19 cellular contexts compared by ENCODE assay signal in the genomic region with DNA sequence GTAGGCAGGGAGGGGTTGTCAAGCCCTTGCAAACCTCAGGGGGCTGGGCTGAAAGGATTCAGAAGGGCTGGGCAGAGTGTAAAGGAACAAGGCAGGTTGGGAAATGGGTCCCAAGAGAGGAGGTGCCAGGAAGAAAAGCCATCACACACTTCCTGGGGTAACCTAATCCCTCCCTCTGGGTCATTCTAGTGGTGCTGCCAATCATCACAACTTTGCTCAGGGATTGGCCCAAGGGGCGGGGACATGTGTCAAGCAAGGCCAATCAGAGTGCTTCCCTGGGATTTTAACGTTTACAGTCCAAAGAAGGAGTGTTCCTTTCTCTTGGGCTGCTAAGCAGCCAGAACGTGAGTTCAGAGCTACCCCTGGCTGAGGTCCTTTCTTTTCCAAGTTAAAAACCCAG. TPM values are rescaled to one million over a fixed set of nuclear protein-coding genes. Genes with fewer than 3 reads are reported as not detected.
DNase-seq lines count a peak whose midpoint lies in the region; ATAC-seq, FAIRE-seq and TF ChIP-seq lines count a peak whose summit lies in the region.
"Had no signal": no experiment of that assay in that cellular context is flagged by ENCODE, and none has a peak within 500 bp of the region (broad histone marks: within the 10 kb centered on the region; RNA-seq: fewer than 3 reads in every experiment).

No MANE protein-coding gene starts in this region.

- H4K20me1 ChIP-seq in GM12878 (ENCODE audit: control insufficient read depth, insufficient read depth) = no peaks in the 10 kb centered on the region

- no peak overlapping the region for H3K27ac ChIP-seq in GM12878 (ENCODE audit: control insufficient read depth, insufficient read depth)
- H3K27ac ChIP-seq in CD8-positive, alpha-beta T cell (ENCODE audit: low read depth, low read length) = no peak overlapping the region
- H3K27ac ChIP-seq: GM23248, tibial nerve had no signal

- H3K27me3 Mint-ChIP-seq in CD8-positive, alpha-beta T cell (ENCODE audit: low read depth) = peaks cover 10% of the 10 kb centered on the region

- no peak overlapping the region for H3K4me2 ChIP-seq in GM12878 (ENCODE audit: control insufficient read depth, insufficient read depth)

- intact Hi-C loops in GM12878 (cut with micrococcal nuclease; ENCODE audit: unreplicated experiment) = no loop called here
- intact Hi-C loops in posterior vena cava (cut with DNase I) = loop anchor here in 1 of 2 donors (1.0 kb wide), 1 partner anchor 38 kb away; no protein-coding TSS in a partner anchor
- intact Hi-C loops in CD8-positive, alpha-beta T cell (cut with DNase I, micrococcal nuclease) = no loop called here

- BruUV-seq in GM12878 (replicated peaks; lab: Mats Ljungman, UMichigan) = no TSS peak

- no peak for TF ChIP-seq RAD21 in GM12878 (IDR thresholded peaks at IDR 0.05; ENCODE audit: insufficient read depth, low read depth, low read length)

- H3K9me3 ChIP-seq in GM12878 (replicated peaks; ENCODE audit: control insufficient read depth, insufficient read depth, low read length) = peaks cover 2% of the 10 kb centered on the region; the same call in 1 of the 3 replicates
- no peaks in the 10 kb centered on the region for H3K9me3 ChIP-seq in CD8-positive, alpha-beta T cell (ENCODE audit: low read length)
- no peaks in the 10 kb centered on the region for H3K9me3 ChIP-seq in BE2C

- no peak overlapping the region for H3K9ac ChIP-seq in GM12878 (ENCODE audit: control insufficient read depth, insufficient read depth, low read length)
- H3K9ac ChIP-seq: GM23248 had no signal

- peaks cover 3% of the 10 kb centered on the region for H3K9me3 Mint-ChIP-seq in CD8-positive, alpha-beta T cell

- RAD21 ChIA-PET in GM12878 (lab: Charles Lee; ENCODE audit: unreplicated experiment) = no interaction called here

- CTCF ChIA-PET in GM12878 (lab: Yijun Ruan, JAX) = no interaction called here
- CTCF ChIA-PET in CD8-positive, alpha-beta T cell (lab: Charles Lee) = no interaction called here

- TF ChIP-seq POLR2A in GM12878 (IDR thresholded peaks at IDR 0.05; ENCODE audit: low read depth, low read length) = no peak

- H3K4me3 Mint-ChIP-seq in CD8-positive, alpha-beta T cell = no peak overlapping the region
- H3K4me3 Mint-ChIP-seq: nephron, T-cell had no signal

- TF ChIP-seq CTCF in GM12878 (IDR thresholded peaks at IDR 0.05 in 2 of 3, conservative IDR thresholded peaks at IDR 0.05 in 1 of 3; ENCODE audit: control insufficient read depth in 2 of 3, extremely low read depth in 1 of 3, insufficient read depth in 1 of 3, low read depth in 3 of 3, low read length in 3 of 3) (no peak), BE2C (IDR thresholded peaks at IDR 0.05; ENCODE audit: low read depth, low read length) (no peak)
- no peak for TF ChIP-seq CTCF in CD8-positive, alpha-beta T cell (IDR thresholded peaks at IDR 0.05)

- H3K27me3 ChIP-seq in GM12878 (replicated peaks in 1 of 2; ENCODE audit: control insufficient read depth in 2 of 2, insufficient read depth in 2 of 2, low read length in 1 of 2) = no peaks in the 10 kb centered on the region; a peak in 1 of 4 replicates
- H3K27me3 ChIP-seq in CD8-positive, alpha-beta T cell (ENCODE audit: insufficient read depth, low read length) = no peaks in the 10 kb centered on the region
- H3K27me3 ChIP-seq in BE2C = no peaks in the 10 kb centered on the region
- H3K27me3 ChIP-seq: tibial nerve had no signal

- H3K36me3 Mint-ChIP-seq in CD8-positive, alpha-beta T cell = no peaks in the 10 kb centered on the region
- H3K36me3 Mint-ChIP-seq: T-cell had no signal

- no peaks in the 10 kb centered on the region for H3K79me2 ChIP-seq in GM12878 (ENCODE audit: control insufficient read depth, insufficient read depth, low read length)

- H3K4me1 ChIP-seq in GM12878 (ENCODE audit: control insufficient read depth, insufficient read depth, low read length) (no peaks in the 10 kb centered on the region), BE2C (no peaks in the 10 kb centered on the region)
- H3K4me1 ChIP-seq in CD8-positive, alpha-beta T cell (ENCODE audit: insufficient read depth, low read length) = no peaks in the 10 kb centered on the region
- H3K4me1 ChIP-seq: tibial nerve had no signal

- peak in 2 of 3 experiments; percentile 18 to 63 for DNase-seq in NCI-H1417 (lab: John Stamatoyannopoulos, UW)
- no peak for DNase-seq in NCI-H1417 treated with DMSO at 0.1 percent for 48 hours (lab: John Stamatoyannopoulos, UW)
- DNase-seq in NCI-H187 treated with DMSO at 0.1 percent for 48 hours (lab: John Stamatoyannopoulos, UW) = peak; percentile 60
- DNase-seq in GM12878 (ENCODE audit: low read depth, low spot score) = no peak
- DNase-seq in posterior vena cava (ENCODE audit: low spot score) = peak; percentile 17
- no peak for DNase-seq in CD8-positive, alpha-beta T cell
- DNase-seq in BE2C = no peak
- DNase-seq: 8988T; activated effector memory CD4-positive, alpha-beta T cell treated with anti-CD3 and anti-CD28 coated beads, Interleukin-2, amount 50 U/mL, for 16 hours; aorta; GM23248; hypothalamus; NCI-H2029 treated with DMSO at 0.1 percent for 48 hours; right cardiac atrium; stimulated activated CD4-positive, alpha-beta T cell treated with anti-CD3 and anti-CD28 coated beads, Interleukin-2, amount 100 ng/mL, for 48 hours; T-cell had no signal

- H3K36me3 ChIP-seq in GM12878 (ENCODE audit: control insufficient read depth in 2 of 2, insufficient read depth in 2 of 2, low read length in 1 of 2) = no peaks in the 10 kb centered on the region
- no peaks in the 10 kb centered on the region for H3K36me3 ChIP-seq in CD8-positive, alpha-beta T cell (ENCODE audit: insufficient read depth, low read length)
- H3K36me3 ChIP-seq in BE2C = no peaks in the 10 kb centered on the region
- H3K36me3 ChIP-seq: tibial nerve had no signal

- no peak for TF ChIP-seq EP300 in GM12878 (IDR thresholded peaks at IDR 0.05; ENCODE audit: borderline replicate concordance in 1 of 2, control insufficient read depth in 1 of 2, low read depth in 2 of 2, low read length in 2 of 2)

- SMC1A ChIA-PET in GM12878 (lab: Charles Lee; ENCODE audit: uncharacterized antibody, unreplicated experiment) = no interaction called here

- no peak overlapping the region for H3K27ac Mint-ChIP-seq in CD8-positive, alpha-beta T cell
- H3K27ac Mint-ChIP-seq: nephron, T-cell had no signal

- POLR2A ChIA-PET in GM12878 (lab: Charles Lee) = no interaction called here
- POLR2A ChIA-PET in CD8-positive, alpha-beta T cell (lab: Charles Lee) = no interaction called here

- in situ Hi-C loops in GM12878 (cut with MboI) = no loop called here

- 0% methylated on average over 3 of the region's 3 CpGs for WGBS in GM12878 (ENCODE audit: insufficient coverage, insufficient replicate concordance, low lambda C conversion rate, missing lambda C conversion rate)

- H3K4me3 ChIP-seq in GM12878 (no peak overlapping the region), BE2C (ENCODE audit: low read depth, low read length) (no peak overlapping the region)
- no peak overlapping the region for H3K4me3 ChIP-seq in CD8-positive, alpha-beta T cell (ENCODE audit: low read depth, low read length)
- H3K4me3 ChIP-seq: GM23248, tibial nerve had no signal

- no peak for ATAC-seq in GM12878
- ATAC-seq in CD8-positive, alpha-beta T cell = no peak
- no peak for ATAC-seq in HG03045 (IDR thresholded peaks at IDR 0.05; ENCODE audit: unreplicated experiment)
- ATAC-seq: right cardiac atrium, T-cell had no signal

- FAIRE-seq in GM12878 (lab: Jason Lieb, UNC) = no peak

- no peak overlapping the region; the same call in 1 of the 2 replicates for H2AFZ ChIP-seq in GM12878 (ENCODE audit: control insufficient read depth, low read depth, low read length)
- H2AFZ ChIP-seq: GM23248 had no signal

- no peaks in the 10 kb centered on the region for H3K4me1 Mint-ChIP-seq in CD8-positive, alpha-beta T cell (ENCODE audit: low read depth)
- H3K4me1 Mint-ChIP-seq: T-cell had no signal

TF ChIP-seq in GM12878, 131 proteins besides CTCF, POLR2A, EP300 and RAD21 (continues in another document):
- TF ChIP-seq, protein P1, sequence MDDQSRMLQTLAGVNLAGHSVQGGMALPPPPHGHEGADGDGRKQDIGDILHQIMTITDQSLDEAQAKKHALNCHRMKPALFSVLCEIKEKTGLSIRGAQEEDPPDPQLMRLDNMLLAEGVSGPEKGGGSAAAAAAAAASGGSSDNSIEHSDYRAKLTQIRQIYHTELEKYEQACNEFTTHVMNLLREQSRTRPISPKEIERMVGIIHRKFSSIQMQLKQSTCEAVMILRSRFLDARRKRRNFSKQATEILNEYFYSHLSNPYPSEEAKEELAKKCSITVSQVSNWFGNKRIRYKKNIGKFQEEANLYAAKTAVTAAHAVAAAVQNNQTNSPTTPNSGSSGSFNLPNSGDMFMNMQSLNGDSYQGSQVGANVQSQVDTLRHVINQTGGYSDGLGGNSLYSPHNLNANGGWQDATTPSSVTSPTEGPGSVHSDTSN (IDR thresholded peaks at IDR 0.05; ENCODE audit: insufficient replicate concordance, low read depth, low read length) = peak; percentile 71
- TF ChIP-seq TCF7 (IDR thresholded peaks at IDR 0.05; ENCODE audit: borderline replicate concordance) = no peak
- TF ChIP-seq CHD2 (IDR thresholded peaks at IDR 0.05; ENCODE audit: borderline replicate concordance, low read depth, low read length) = no peak
- no peak for TF ChIP-seq GABPA (IDR thresholded peaks at IDR 0.05; ENCODE audit: low read depth)
- no peak for TF ChIP-seq IRF4 (IDR thresholded peaks at IDR 0.05; ENCODE audit: low read depth, low read length)

RNA-seq across cellular contexts. Expression of gene NPTX2, which starts 57.1 kb away (rescaled TPM):
- not detected in 2 replicates for total RNA-seq in GM12878 (2013; cell fraction: nucleolus; rRNA removed)
- total RNA-seq in GM12878 (2014; rRNA removed) (not detected in 2 replicates), GM12878 (2014; rRNA removed; fragmentation: Illumina TruSeq; extraction: Trizol) (not detected in 2 replicates), GM12878 (2021) (not detected in 2 replicates), posterior vena cava (1 to 10 TPM; 1.8 to 3.3 TPM)
- polyA plus RNA-seq in GM12878 (2011; ENCODE audit: low read depth) = not detected
- polyA plus RNA-seq in GM12878 (2011; rRNA removed) (not detected in 2 replicates), GM12878 (2014; fragmentation: Illumina TruSeq; extraction: Trizol) (not detected in 2 replicates), GM12878 (2014; fragmentation: Nextera tagmentation; extraction: Ambion mirVana) (not detected), GM12878 (2014; rRNA removed) (not detected in 2 replicates), GM12878 (2016; fragmentation: Nextera tagmentation; extraction: Ambion mirVana) (under 1 TPM in 1 of 2 experiments, not detected in 1; 0.04 TPM)
- not detected in 2 replicates for polyA plus RNA-seq in GM12878 (2011; cell fraction: cytosol; rRNA removed)
- not detected in 2 replicates for polyA plus RNA-seq in GM12878 (2011; cell fraction: nucleus; rRNA removed)
- polyA plus RNA-seq in GM12878 (2012) = not detected in 2 replicates
- not detected in 2 replicates for polyA minus RNA-seq in GM12878 (2011; rRNA and poly(A)+ RNA removed)
- not detected in 2 replicates for polyA minus RNA-seq in GM12878 (2011; cell fraction: cytosol; rRNA and poly(A)+ RNA removed)
- polyA minus RNA-seq in GM12878 (2011; cell fraction: nucleus; rRNA and poly(A)+ RNA removed) = not detected in 2 replicates
- not detected for total RNA-seq in CD8-positive, alpha-beta T cell
- polyA plus RNA-seq in BE2C (2012; ENCODE audit: insufficient read depth, insufficient read length, low read depth) = 0.15 TPM

Comparison
In these comparisons a context has a peak if more than half of its experiments do, and no peak if none do; other contexts are left out.
1. DNase-seq: peak in NCI-H1417 (2 of 3), NCI-H187 treated with DMSO at 0.1 percent for 48 hours (single experiment) and posterior vena cava (single experiment); none in NCI-H1417 treated with DMSO at 0.1 percent for 48 hours (single experiment), GM12878 (single experiment), CD8-positive, alpha-beta T cell (0 of 7) and BE2C (single experiment).